ENCODE assay signal across 2 cellular contexts in genomic region chr22:36008565-36008964, GRCh38.
TF ChIP-seq lines count a peak whose summit lies in the region.

No MANE protein-coding gene starts in this region.

TF ChIP-seq in WTC11, 78 proteins besides CTCF, POLR2A, EP300 and RAD21:
- TF ChIP-seq GABPB1 (CRISPR knock-in tag; IDR thresholded peaks at IDR 0.05) (no peak), ZNF317 (CRISPR knock-in tag; IDR thresholded peaks at IDR 0.05; ENCODE audit: borderline replicate concordance, low read depth) (no peak), MYBL2 (CRISPR knock-in tag; IDR thresholded peaks at IDR 0.05) (no peak), TP53 (CRISPR knock-in tag; IDR thresholded peaks at IDR 0.05) (no peak), ATF1 (CRISPR knock-in tag; IDR thresholded peaks at IDR 0.05) (no peak), ESRRA (CRISPR knock-in tag; IDR thresholded peaks at IDR 0.05; ENCODE audit: borderline replicate concordance) (no peak), NFE2L1 (CRISPR knock-in tag; IDR thresholded peaks at IDR 0.05) (no peak), RORB (CRISPR knock-in tag; IDR thresholded peaks at IDR 0.05) (no peak), NR3C1 (CRISPR knock-in tag; conservative IDR thresholded peaks at IDR 0.05; ENCODE audit: low read depth) (no peak), OVOL2 (CRISPR knock-in tag; IDR thresholded peaks at IDR 0.05; ENCODE audit: borderline replicate concordance) (no peak), NR2C2 (CRISPR knock-in tag; IDR thresholded peaks at IDR 0.05) (no peak), ZBTB43 (CRISPR knock-in tag; IDR thresholded peaks at IDR 0.05) (no peak)
- TF ChIP-seq, protein P1, sequence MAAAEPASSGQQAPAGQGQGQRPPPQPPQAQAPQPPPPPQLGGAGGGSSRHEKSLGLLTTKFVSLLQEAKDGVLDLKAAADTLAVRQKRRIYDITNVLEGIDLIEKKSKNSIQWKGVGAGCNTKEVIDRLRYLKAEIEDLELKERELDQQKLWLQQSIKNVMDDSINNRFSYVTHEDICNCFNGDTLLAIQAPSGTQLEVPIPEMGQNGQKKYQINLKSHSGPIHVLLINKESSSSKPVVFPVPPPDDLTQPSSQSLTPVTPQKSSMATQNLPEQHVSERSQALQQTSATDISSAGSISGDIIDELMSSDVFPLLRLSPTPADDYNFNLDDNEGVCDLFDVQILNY (CRISPR knock-in tag; IDR thresholded peaks at IDR 0.05), result no peak

TF ChIP-seq in HepG2, 621 proteins besides CTCF, POLR2A, EP300 and RAD21:
- TF ChIP-seq SIX1 (CRISPR knock-in tag; IDR thresholded peaks at IDR 0.05; ENCODE audit: borderline replicate concordance), result no peak
- TF ChIP-seq ZFYVE20 (CRISPR knock-in tag; IDR thresholded peaks at IDR 0.05; ENCODE audit: borderline replicate concordance, low read depth), result no peak
- TF ChIP-seq, protein P2, sequence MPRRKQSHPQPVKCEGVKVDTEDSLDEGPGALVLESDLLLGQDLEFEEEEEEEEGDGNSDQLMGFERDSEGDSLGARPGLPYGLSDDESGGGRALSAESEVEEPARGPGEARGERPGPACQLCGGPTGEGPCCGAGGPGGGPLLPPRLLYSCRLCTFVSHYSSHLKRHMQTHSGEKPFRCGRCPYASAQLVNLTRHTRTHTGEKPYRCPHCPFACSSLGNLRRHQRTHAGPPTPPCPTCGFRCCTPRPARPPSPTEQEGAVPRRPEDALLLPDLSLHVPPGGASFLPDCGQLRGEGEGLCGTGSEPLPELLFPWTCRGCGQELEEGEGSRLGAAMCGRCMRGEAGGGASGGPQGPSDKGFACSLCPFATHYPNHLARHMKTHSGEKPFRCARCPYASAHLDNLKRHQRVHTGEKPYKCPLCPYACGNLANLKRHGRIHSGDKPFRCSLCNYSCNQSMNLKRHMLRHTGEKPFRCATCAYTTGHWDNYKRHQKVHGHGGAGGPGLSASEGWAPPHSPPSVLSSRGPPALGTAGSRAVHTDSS (CRISPR knock-in tag; conservative IDR thresholded peaks at IDR 0.05), result no peak
- TF ChIP-seq, protein P3, sequence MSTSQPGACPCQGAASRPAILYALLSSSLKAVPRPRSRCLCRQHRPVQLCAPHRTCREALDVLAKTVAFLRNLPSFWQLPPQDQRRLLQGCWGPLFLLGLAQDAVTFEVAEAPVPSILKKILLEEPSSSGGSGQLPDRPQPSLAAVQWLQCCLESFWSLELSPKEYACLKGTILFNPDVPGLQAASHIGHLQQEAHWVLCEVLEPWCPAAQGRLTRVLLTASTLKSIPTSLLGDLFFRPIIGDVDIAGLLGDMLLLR (CRISPR knock-in tag; IDR thresholded peaks at IDR 0.05), result no peak
- TF ChIP-seq ZNF547 (CRISPR knock-in tag; IDR thresholded peaks at IDR 0.05), result no peak
- TF ChIP-seq FOSL2 (CRISPR knock-in tag; IDR thresholded peaks at IDR 0.05), result no peak
- TF ChIP-seq ZKSCAN8 (CRISPR knock-in tag; IDR thresholded peaks at IDR 0.05; ENCODE audit: borderline replicate concordance), result no peak
- TF ChIP-seq ZNF224 (CRISPR knock-in tag; IDR thresholded peaks at IDR 0.05), result no peak
- no peak for TF ChIP-seq NFYB (CRISPR knock-in tag; IDR thresholded peaks at IDR 0.05)
- TF ChIP-seq ZNF710 (CRISPR knock-in tag; IDR thresholded peaks at IDR 0.05; ENCODE audit: borderline replicate concordance), result no peak
- no peak for TF ChIP-seq ZBTB43 (CRISPR knock-in tag; conservative IDR thresholded peaks at IDR 0.05)
- TF ChIP-seq TFDP1 (CRISPR knock-in tag; IDR thresholded peaks at IDR 0.05; ENCODE audit: borderline replicate concordance), result no peak
- no peak for TF ChIP-seq MEF2D (CRISPR knock-in tag; IDR thresholded peaks at IDR 0.05)
- TF ChIP-seq, protein P4, sequence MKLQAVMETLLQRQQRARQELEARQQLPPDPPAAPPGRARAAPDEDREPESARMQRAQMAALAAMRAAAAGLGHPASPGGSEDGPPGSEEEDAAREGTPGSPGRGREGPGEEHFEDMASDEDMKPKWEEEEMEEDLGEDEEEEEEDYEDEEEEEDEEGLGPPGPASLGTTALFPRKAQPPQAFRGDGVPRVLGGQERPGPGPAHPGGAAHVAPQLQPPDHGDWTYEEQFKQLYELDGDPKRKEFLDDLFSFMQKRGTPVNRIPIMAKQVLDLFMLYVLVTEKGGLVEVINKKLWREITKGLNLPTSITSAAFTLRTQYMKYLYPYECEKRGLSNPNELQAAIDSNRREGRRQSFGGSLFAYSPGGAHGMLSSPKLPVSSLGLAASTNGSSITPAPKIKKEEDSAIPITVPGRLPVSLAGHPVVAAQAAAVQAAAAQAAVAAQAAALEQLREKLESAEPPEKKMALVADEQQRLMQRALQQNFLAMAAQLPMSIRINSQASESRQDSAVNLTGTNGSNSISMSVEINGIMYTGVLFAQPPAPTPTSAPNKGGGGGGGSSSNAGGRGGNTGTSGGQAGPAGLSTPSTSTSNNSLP (IDR thresholded peaks at IDR 0.05; ENCODE audit: low read depth, low read length), result no peak
- TF ChIP-seq ZNF781 (CRISPR knock-in tag; IDR thresholded peaks at IDR 0.05; ENCODE audit: borderline replicate concordance, not compliant biosample characterization), result no peak
